ENCODE assay signal across 8 cellular contexts in the genomic region with DNA sequence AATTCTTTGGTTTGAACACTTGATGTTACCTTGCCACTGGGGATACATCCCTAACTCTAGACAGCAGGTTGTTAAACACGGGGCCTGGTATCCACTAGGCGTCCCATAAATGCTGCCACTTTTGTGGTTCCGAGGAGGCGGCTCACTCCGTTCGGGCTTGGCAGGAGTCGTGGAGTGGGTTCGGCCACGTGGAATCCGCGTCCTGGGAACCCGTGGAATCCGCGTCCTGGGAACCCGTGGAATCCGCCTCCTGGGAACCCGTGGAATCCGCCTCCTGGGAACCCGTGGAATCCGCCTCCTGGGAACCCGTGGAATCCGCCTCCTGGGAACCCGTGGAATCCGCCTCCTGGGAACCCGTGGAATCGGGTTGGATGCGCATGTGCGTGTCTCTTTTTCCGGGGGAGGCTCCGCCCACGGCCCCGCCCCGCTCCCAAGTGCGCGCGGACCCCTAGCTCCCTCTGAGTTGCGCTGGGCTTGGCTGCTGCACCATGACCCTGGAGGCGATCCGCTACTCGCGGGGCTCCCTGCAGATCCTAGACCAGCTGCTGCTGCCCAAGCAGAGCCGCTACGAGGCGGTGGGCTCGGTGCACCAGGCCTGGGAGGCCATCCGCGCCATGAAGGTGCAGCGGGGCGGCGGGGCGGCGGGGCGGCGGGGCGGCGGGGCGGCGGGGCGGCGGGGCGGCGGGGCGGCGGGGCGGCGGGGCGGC. TPM values are rescaled to one million over a fixed set of nuclear protein-coding genes. Genes with fewer than 3 reads are reported as not detected.
A peak's percentile ranks its signal among the peaks of the same experiment; 100 is the strongest.
DNase-seq lines count a peak whose midpoint lies in the region; ATAC-seq and TF ChIP-seq lines count a peak whose summit lies in the region.

A gene (plus strand): TSS at position 422 of the 707 bp plus-strand sequence. CDS start 67 bp downstream, at position 489.

- H3K27ac ChIP-seq in cardiac muscle cell, result peak within 1 kb of the TSS; percentile 71
- peak within 1 kb of the TSS; percentile 73 for H3K27ac ChIP-seq in parathyroid adenoma
- H3K27ac ChIP-seq in upper lobe of right lung, result peak within 1 kb of the TSS; percentile 72

- intact Hi-C loops in upper lobe of right lung (cut with DNase I), result no loop called here

- H3K27me3 ChIP-seq in MG63 (no peaks in the 10 kb centered on the region), adipocyte (replicated peaks; ENCODE audit: control insufficient read depth, insufficient read depth, low read length) (no peaks in the 10 kb centered on the region), cardiac muscle cell (no peaks in the 10 kb centered on the region), parathyroid adenoma (ENCODE audit: control insufficient read depth, insufficient read depth, low read length) (no peaks in the 10 kb centered on the region), upper lobe of right lung (no peaks in the 10 kb centered on the region)

- no peaks in the 10 kb centered on the region for H3K79me2 ChIP-seq in parathyroid adenoma

- DNase-seq in SIG-M5 treated with dmso at 0.1 percent for 504 hours (lab: John Stamatoyannopoulos, UW; ENCODE audit: unreplicated experiment) (peak; percentile 47), SIG-M5 (lab: John Stamatoyannopoulos, UW) (no peak), MG63 (peak; percentile 75), SW 1271 (lab: John Stamatoyannopoulos, UW) (peak; percentile 48 to 50), adipocyte (ENCODE audit: low read depth) (peak; percentile 89), cardiac muscle cell (ENCODE audit: low read depth in 1 of 2, low spot score in 1 of 2) (peak; percentile 79 to 82), upper lobe of right lung (peak; percentile 88)

- peak; percentile 92 for ATAC-seq in upper lobe of right lung

- H3K9ac ChIP-seq in adipocyte (ENCODE audit: low read length) (peak within 1 kb of the TSS; percentile 90), parathyroid adenoma (no peak within 1 kb of the TSS)

- no peak for TF ChIP-seq CTCF in cardiac muscle cell (IDR thresholded peaks at IDR 0.05; ENCODE audit: low read depth, low read length)
- TF ChIP-seq CTCF in parathyroid adenoma (IDR thresholded peaks at IDR 0.05), result no peak
- TF ChIP-seq CTCF in upper lobe of right lung (IDR thresholded peaks at IDR 0.05), result no peak

- peak within 1 kb of the TSS; percentile 82 for H3K4me2 ChIP-seq in parathyroid adenoma (ENCODE audit: low read length)

- peak within 1 kb of the TSS; percentile 80 for H2AFZ ChIP-seq in parathyroid adenoma

- no peaks in the 10 kb centered on the region for H3K9me3 ChIP-seq in MG63
- H3K9me3 ChIP-seq in adipocyte (ENCODE audit: control insufficient read depth, low read length), result no peaks in the 10 kb centered on the region
- H3K9me3 ChIP-seq in cardiac muscle cell (ENCODE audit: low read depth), result no peaks in the 10 kb centered on the region
- H3K9me3 ChIP-seq in parathyroid adenoma (ENCODE audit: control insufficient read depth, low read length), result no peaks in the 10 kb centered on the region
- no peaks in the 10 kb centered on the region for H3K9me3 ChIP-seq in upper lobe of right lung

- H3K36me3 ChIP-seq in MG63, result peaks cover 61% of the 10 kb centered on the region
- peaks cover 50% of the 10 kb centered on the region for H3K36me3 ChIP-seq in adipocyte (ENCODE audit: control insufficient read depth, insufficient read depth, low read length, severe bottlenecking)
- H3K36me3 ChIP-seq in cardiac muscle cell, result peaks cover 16% of the 10 kb centered on the region
- H3K36me3 ChIP-seq in parathyroid adenoma (ENCODE audit: control insufficient read depth, insufficient read depth, low read length), result no peaks in the 10 kb centered on the region
- H3K36me3 ChIP-seq in upper lobe of right lung, result peaks cover 48% of the 10 kb centered on the region

- H3K4me3 ChIP-seq in MG63 (peak within 1 kb of the TSS; percentile 73), adipocyte (ENCODE audit: low read length) (peak within 1 kb of the TSS; percentile 91), cardiac muscle cell (peak within 1 kb of the TSS; percentile 57), parathyroid adenoma (ENCODE audit: low read depth, low read length) (peak within 1 kb of the TSS; percentile 63), upper lobe of right lung (peak within 1 kb of the TSS; percentile 82)

- peaks cover 9% of the 10 kb centered on the region for H3K4me1 ChIP-seq in adipocyte (ENCODE audit: control insufficient read depth, insufficient read depth, low read length)
- H3K4me1 ChIP-seq in cardiac muscle cell (ENCODE audit: low read depth), result no peaks in the 10 kb centered on the region
- H3K4me1 ChIP-seq in parathyroid adenoma, result peaks cover 9% of the 10 kb centered on the region
- peaks cover 7% of the 10 kb centered on the region for H3K4me1 ChIP-seq in upper lobe of right lung

RNA-seq across cellular contexts. Expression of the gene that starts here (rescaled TPM):
- total RNA-seq in MG63 (2014; rRNA removed; shearing (Covaris generic); ENCODE audit: low replicate concordance), result 27.8 and 37.2 TPM in 2 replicates
- total RNA-seq in cardiac muscle cell (79.8 and 92.4 TPM in 2 replicates), upper lobe of right lung (32.6 TPM)
- 24.8 and 25.8 TPM in 2 replicates for polyA plus RNA-seq in cardiac muscle cell
